17 cellular contexts compared by ENCODE assay signal in genomic region chrX:150163956-150164726, GRCh38.
DNase-seq lines count a peak whose midpoint lies in the region; ATAC-seq, FAIRE-seq and TF ChIP-seq lines count a peak whose summit lies in the region.
"Had no signal": no experiment of that assay in that cellular context is flagged by ENCODE, and none has a peak within 500 bp of the region (broad histone marks: within the 10 kb centered on the region; RNA-seq: fewer than 3 reads in every experiment).

No MANE protein-coding gene starts in this region.

- peaks cover 12% of the 10 kb centered on the region for H3K4me1 Mint-ChIP-seq in MCF 10A (ENCODE audit: insufficient read depth, unreplicated experiment)
- H3K4me1 Mint-ChIP-seq: B cell had no signal

- no peaks in the 10 kb centered on the region for H3K27me3 Mint-ChIP-seq in MCF 10A (ENCODE audit: insufficient read depth, unreplicated experiment)
- H3K27me3 Mint-ChIP-seq: B cell had no signal

- no peak for TF ChIP-seq RAD21 in HepG2 (CRISPR knock-in tag; IDR thresholded peaks at IDR 0.05)

- H3K36me3 Mint-ChIP-seq in MCF 10A (ENCODE audit: insufficient read depth, unreplicated experiment) = no peaks in the 10 kb centered on the region
- H3K36me3 Mint-ChIP-seq: CD8-positive, alpha-beta T cell had no signal

- TF ChIP-seq POLR2A in HepG2 (IDR thresholded peaks at IDR 0.05; ENCODE audit: insufficient read depth in 1 of 2, low read depth in 2 of 2, low read length in 2 of 2) (no peak), H54 (IDR thresholded peaks at IDR 0.05; ENCODE audit: low read depth, low read length) (no peak), gastrocnemius medialis (IDR thresholded peaks at IDR 0.05) (no peak)

- H3K9ac ChIP-seq in mammary epithelial cell (ENCODE audit: insufficient read depth, low read length) (no peak overlapping the region), HepG2 (ENCODE audit: insufficient read depth, low read depth, low read length) (no peak overlapping the region)
- H3K9ac ChIP-seq: BLaER1 treated with 17β-estradiol and CSF1 and Interleukin-3, amounts not matched to agents 10 nM and 100 nM had no signal

- H3K4me2 ChIP-seq in mammary epithelial cell (ENCODE audit: insufficient read depth, low read depth, low read length) = no peak overlapping the region
- no peak overlapping the region for H3K4me2 ChIP-seq in HepG2 (ENCODE audit: low read depth, low read length)
- H3K4me2 ChIP-seq: BLaER1 treated with 17β-estradiol and CSF1 and Interleukin-3, amounts not matched to agents 10 nM and 100 nM had no signal

- no peaks in the 10 kb centered on the region for H3K36me3 ChIP-seq in mammary epithelial cell (ENCODE audit: insufficient read depth, low read length)
- no peaks in the 10 kb centered on the region for H3K36me3 ChIP-seq in bronchial epithelial cell (ENCODE audit: control insufficient read depth, insufficient read depth, low read length)
- no peaks in the 10 kb centered on the region for H3K36me3 ChIP-seq in HepG2 (replicated peaks in 1 of 2; ENCODE audit: control insufficient read depth in 1 of 2, insufficient read depth in 2 of 2, low read length in 2 of 2)
- no peaks in the 10 kb centered on the region for H3K36me3 ChIP-seq in gastrocnemius medialis
- H3K36me3 ChIP-seq: BLaER1 treated with 17β-estradiol and CSF1 and Interleukin-3, amounts not matched to agents 10 nM and 100 nM; HAP-1 had no signal

- in situ Hi-C loops in mammary epithelial cell (cut with MboI; ENCODE audit: low sequenced_read_pairs in 2 of 2) = no loop called here
- in situ Hi-C loops in HepG2 (cut with HindIII; ENCODE audit: extremely low pct_ligation_motif_present, low pct_unique_long_range_greater_than_20kb) = no loop called here
- in situ Hi-C loops in gastrocnemius medialis (cut with MboI; ENCODE audit: low sequenced_read_pairs in 4 of 4) = no loop called here

- H4K20me1 ChIP-seq in mammary epithelial cell (ENCODE audit: insufficient read depth, low read length) = no peaks in the 10 kb centered on the region
- H4K20me1 ChIP-seq in HepG2 (ENCODE audit: insufficient read depth, low read length) = no peaks in the 10 kb centered on the region
- H4K20me1 ChIP-seq: BLaER1 treated with 17β-estradiol and CSF1 and Interleukin-3, amounts not matched to agents 10 nM and 100 nM had no signal

- no peak overlapping the region for H3K27ac ChIP-seq in mammary epithelial cell (ENCODE audit: insufficient read depth, low read depth, low read length)
- no peak overlapping the region for H3K27ac ChIP-seq in HepG2 (ENCODE audit: extremely low read length, insufficient read depth, low read length)
- H3K27ac ChIP-seq in gastrocnemius medialis = no peak overlapping the region
- H3K27ac ChIP-seq: BLaER1 treated with 17β-estradiol and CSF1 and Interleukin-3, amounts not matched to agents 10 nM and 100 nM had no signal

- H3K4me3 ChIP-seq in mammary epithelial cell (replicated peaks in 1 of 3; ENCODE audit: insufficient read depth in 1 of 3, low read depth in 2 of 3, low read length in 3 of 3) = no peak overlapping the region
- no peak overlapping the region for H3K4me3 ChIP-seq in bronchial epithelial cell (ENCODE audit: low read depth, low read length)
- no peak overlapping the region for H3K4me3 ChIP-seq in HepG2 (replicated peaks in 1 of 3; ENCODE audit: insufficient read depth in 1 of 3, low read depth in 2 of 3, low read length in 3 of 3)
- no peak overlapping the region for H3K4me3 ChIP-seq in gastrocnemius medialis
- H3K4me3 ChIP-seq: BLaER1 treated with 17β-estradiol and CSF1 and Interleukin-3, amounts not matched to agents 10 nM and 100 nM; GM12878; HAP-1 had no signal

- FAIRE-seq in bronchial epithelial cell (lab: Jason Lieb, UNC) (peak; percentile 36), HepG2 (lab: Jason Lieb, UNC) (no peak), H54 (lab: Jason Lieb, UNC) (no peak)
- FAIRE-seq: GM12878, H1 had no signal

- TF ChIP-seq CTCF in MCF 10A (IDR thresholded peaks at IDR 0.05; ENCODE audit: unreplicated experiment) (no peak), mammary epithelial cell (conservative IDR thresholded peaks at IDR 0.05 in 1 of 2, IDR thresholded peaks at IDR 0.05 in 1 of 2; ENCODE audit: extremely low read depth in 1 of 2, insufficient read depth in 1 of 2, low read depth in 1 of 2, low read length in 2 of 2) (no peak), bronchial epithelial cell (IDR thresholded peaks at IDR 0.05; ENCODE audit: insufficient read depth, low read length, severe bottlenecking) (no peak), HepG2 (CRISPR knock-in tag; IDR thresholded peaks at IDR 0.05) (no peak), gastrocnemius medialis (IDR thresholded peaks at IDR 0.05 in 4 of 5, conservative IDR thresholded peaks at IDR 0.05 in 1 of 5) (no peak)

- POLR2A ChIA-PET in MCF 10A (lab: Yijun Ruan, JAX) (no interaction called here), HepG2 (lab: Yijun Ruan, JAX) (no interaction called here)

- CTCF ChIA-PET in MCF 10A (lab: Yijun Ruan, JAX) = no interaction called here
- CTCF ChIA-PET in mammary epithelial cell (lab: Charles Lee; ENCODE audit: low non-redundant PET) = no interaction called here
- CTCF ChIA-PET in HepG2 (lab: Yijun Ruan, JAX; ENCODE audit: low intra/inter-chr PET ratio, low total read pairs) = no interaction called here

- H2AFZ ChIP-seq in mammary epithelial cell (ENCODE audit: low read depth, low read length) = no peak overlapping the region
- H2AFZ ChIP-seq in HepG2 (ENCODE audit: low read length) = no peak overlapping the region

- H3K4me1 ChIP-seq in mammary epithelial cell (ENCODE audit: insufficient read depth, low read length) (no peaks in the 10 kb centered on the region), HepG2 (ENCODE audit: insufficient read depth, low read length) (no peaks in the 10 kb centered on the region), gastrocnemius medialis (no peaks in the 10 kb centered on the region)
- H3K4me1 ChIP-seq: HAP-1 had no signal

- H3K79me2 ChIP-seq in mammary epithelial cell (ENCODE audit: insufficient read depth, low read length) = no peaks in the 10 kb centered on the region
- H3K79me2 ChIP-seq in HepG2 (ENCODE audit: insufficient read depth, low read length) = no peaks in the 10 kb centered on the region

- peak; percentile 47 for DNase-seq in MCF 10A (ENCODE audit: unreplicated experiment)
- no peak for DNase-seq in mammary epithelial cell
- no peak for DNase-seq in bronchial epithelial cell (ENCODE audit: low read depth)
- no peak for DNase-seq in HepG2 (ENCODE audit: low spot score)
- DNase-seq in D341Med (ENCODE audit: low spot score) = no peak
- DNase-seq in H54 (ENCODE audit: insufficient read length, low spot score) = no peak
- DNase-seq in gastrocnemius medialis = no peak
- DNase-seq: Calu3; CD8-positive, alpha-beta T cell; DMS 273 treated with DMSO at 0.1 percent for 48 hours; DND-41; EL had no signal

- WGBS in mammary epithelial cell (ENCODE audit: low coverage, missing lambda C conversion rate) = 98% methylated on average over 4 of the region's 4 CpGs
- WGBS in HepG2 (ENCODE audit: low lambda C conversion rate) = 0% methylated on average over 2 of the region's 4 CpGs

- H3K4me3 Mint-ChIP-seq in MCF 10A (ENCODE audit: unreplicated experiment) = no peak overlapping the region
- H3K4me3 Mint-ChIP-seq: B cell; CD8-positive, alpha-beta T cell had no signal

- ATAC-seq in HepG2 = 0 out of 3 replicates have a peak, but pooled peaks have one; percentile 27
- no peak for ATAC-seq in gastrocnemius medialis
- ATAC-seq: CD8-positive, alpha-beta T cell; GM12878 had no signal

- dilution Hi-C loops in mammary epithelial cell (cut with HindIII; ENCODE audit: low sequenced_read_pairs) = no loop called here

- H3K27me3 ChIP-seq in mammary epithelial cell (ENCODE audit: insufficient read depth, low read length) (no peaks in the 10 kb centered on the region), bronchial epithelial cell (ENCODE audit: control insufficient read depth, insufficient read depth, low read length) (no peaks in the 10 kb centered on the region), HepG2 (ENCODE audit: control insufficient read depth in 1 of 2, insufficient read depth in 2 of 2, low read length in 2 of 2) (no peaks in the 10 kb centered on the region), gastrocnemius medialis (no peaks in the 10 kb centered on the region)
- H3K27me3 ChIP-seq: BLaER1 treated with 17β-estradiol and CSF1 and Interleukin-3, amounts not matched to agents 10 nM and 100 nM had no signal

- H3K9me3 Mint-ChIP-seq in MCF 10A (ENCODE audit: unreplicated experiment) = peaks cover 7% of the 10 kb centered on the region
- H3K9me3 Mint-ChIP-seq: CD8-positive, alpha-beta T cell had no signal

- peaks cover 2% of the 10 kb centered on the region for H3K9me3 ChIP-seq in mammary epithelial cell (replicated peaks; ENCODE audit: insufficient read depth, low read length)
- no peaks in the 10 kb centered on the region for H3K9me3 ChIP-seq in HepG2 (ENCODE audit: low read length)
- no peaks in the 10 kb centered on the region for H3K9me3 ChIP-seq in gastrocnemius medialis
- H3K9me3 ChIP-seq: BLaER1 treated with 17β-estradiol and CSF1 and Interleukin-3, amounts not matched to agents 10 nM and 100 nM; HAP-1 had no signal

- no peak overlapping the region for H3K27ac Mint-ChIP-seq in MCF 10A (ENCODE audit: low read depth, unreplicated experiment)
- H3K27ac Mint-ChIP-seq: B cell; CD8-positive, alpha-beta T cell had no signal

- no peak for TF ChIP-seq EP300 in HepG2 (IDR thresholded peaks at IDR 0.05; ENCODE audit: low read depth in 2 of 2, low read length in 2 of 2)
- TF ChIP-seq EP300 in HepG2 (CRISPR knock-in tag; IDR thresholded peaks at IDR 0.05; ENCODE audit: borderline replicate concordance) = no peak

- BruUV-seq in MCF 10A (replicated peaks; lab: Mats Ljungman, UMichigan) (no TSS peak), mammary epithelial cell (replicated peaks; lab: Mats Ljungman, UMichigan) (no TSS peak), HepG2 (replicated peaks; lab: Mats Ljungman, UMichigan) (no TSS peak)

- intact Hi-C loops in MCF 10A (cut with micrococcal nuclease) (no loop called here), mammary epithelial cell (cut with micrococcal nuclease) (no loop called here), HepG2 (cut with micrococcal nuclease; ENCODE audit: unreplicated experiment) (no loop called here), gastrocnemius medialis (cut with DNase I; ENCODE audit: low total_unique reads) (no loop called here)

TF ChIP-seq in HepG2, 621 proteins besides CTCF, POLR2A, EP300 and RAD21:
- TF ChIP-seq CEBPB (IDR thresholded peaks at IDR 0.05; ENCODE audit: borderline replicate concordance, low read depth, low read length) (peak; percentile 33; the same call in 1 of the 2 replicates), CCAR2 (optimal IDR thresholded peaks at IDR 0.05; ENCODE audit: low read depth, low read length) (no peak)
